ENCODE assay signal across 24 cellular contexts in genomic region chr3:42698911-42699230, GRCh38. TPM values are rescaled to one million over a fixed set of nuclear protein-coding genes. Genes with fewer than 3 reads are reported as not detected.
DNase-seq lines count a peak whose midpoint lies in the region; ATAC-seq, FAIRE-seq and TF ChIP-seq lines count a peak whose summit lies in the region.
"Had no signal": no experiment of that assay in that cellular context is flagged by ENCODE, and none has a peak within 500 bp of the region (broad histone marks: within the 10 kb centered on the region; RNA-seq: fewer than 3 reads in every experiment).

No MANE protein-coding gene starts in this region.

- peak; percentile 52 to 79 for ATAC-seq in activated T-cell treated with anti-CD3 and anti-CD28 coated beads, Interleukin-2, amount 50 U/mL, for 72 hours (replicated peaks in 1 of 2)
- ATAC-seq in right lobe of liver, result peak; percentile 8 to 50 (median 36)
- ATAC-seq: heart right ventricle had no signal

- H3K27me3 Mint-ChIP-seq in activated T-cell treated with anti-CD3 and anti-CD28 coated beads, Interleukin-2, amount 50 U/mL, for 72 hours (ENCODE audit: low read depth), result peaks cover 9% of the 10 kb centered on the region
- H3K27me3 Mint-ChIP-seq in activated CD4-positive, alpha-beta memory T cell treated with anti-CD3 and anti-CD28 coated beads, Interleukin-2, amount 10 ng/mL, durations not matched to agents 7 days and 5 days, result peaks cover 4% of the 10 kb centered on the region
- H3K27me3 Mint-ChIP-seq: activated naive CD8-positive, alpha-beta T cell had no signal

- no peak overlapping the region for H3K4me3 ChIP-seq in right lobe of liver
- H3K4me3 ChIP-seq: breast epithelium, skin epidermis had no signal

- TF ChIP-seq CTCF in right lobe of liver (IDR thresholded peaks at IDR 0.05), result no peak

- no peaks in the 10 kb centered on the region for H3K9me3 Mint-ChIP-seq in activated T-cell treated with anti-CD3 and anti-CD28 coated beads, Interleukin-2, amount 50 U/mL, for 72 hours
- no peaks in the 10 kb centered on the region for H3K9me3 Mint-ChIP-seq in activated CD4-positive, alpha-beta memory T cell treated with anti-CD3 and anti-CD28 coated beads, Interleukin-2, amount 10 ng/mL, durations not matched to agents 7 days and 5 days
- H3K9me3 Mint-ChIP-seq: IgD-negative memory B cell had no signal

- no peak overlapping the region for H3K4me3 Mint-ChIP-seq in activated T-cell treated with anti-CD3 and anti-CD28 coated beads, Interleukin-2, amount 50 U/mL, for 72 hours
- H3K4me3 Mint-ChIP-seq in activated CD4-positive, alpha-beta memory T cell treated with anti-CD3 and anti-CD28 coated beads, Interleukin-2, amount 10 ng/mL, durations not matched to agents 7 days and 5 days, result no peak overlapping the region
- H3K4me3 Mint-ChIP-seq: activated naive CD8-positive, alpha-beta T cell; IgD-negative memory B cell had no signal

- no peak overlapping the region for H3K27ac Mint-ChIP-seq in activated T-cell treated with anti-CD3 and anti-CD28 coated beads, Interleukin-2, amount 50 U/mL, for 72 hours
- H3K27ac Mint-ChIP-seq in activated CD4-positive, alpha-beta memory T cell treated with anti-CD3 and anti-CD28 coated beads, Interleukin-2, amount 10 ng/mL, durations not matched to agents 7 days and 5 days, result no peak overlapping the region
- H3K27ac Mint-ChIP-seq: activated naive CD8-positive, alpha-beta T cell; IgD-negative memory B cell had no signal

- CTCF ChIA-PET in activated CD4-positive, alpha-beta memory T cell treated with anti-CD3 and anti-CD28 coated beads, Interleukin-2, amount 10 ng/mL, durations not matched to agents 7 days and 5 days (lab: Charles Lee), result interaction anchor here (0.7 kb wide), 1 partner anchor 57 kb away, joined by 3 read pairs; no protein-coding TSS in a partner anchor

- H3K4me1 ChIP-seq in right lobe of liver, result no peaks in the 10 kb centered on the region
- H3K4me1 ChIP-seq: breast epithelium had no signal

- H3K27ac ChIP-seq in right lobe of liver (no peak overlapping the region), substantia nigra (ENCODE audit: low read depth, low read length, poor library complexity, severe bottlenecking) (peak overlapping the region; percentile 65)
- H3K27ac ChIP-seq: breast epithelium, skin epidermis had no signal

- in situ Hi-C loops in ACHN (cut with HindIII; ENCODE audit: low pct_ligation_motif_present, low pct_unique_long_range_greater_than_20kb, low sequenced_read_pairs), result no loop called here

- POLR2A ChIA-PET in activated CD4-positive, alpha-beta memory T cell treated with anti-CD3 and anti-CD28 coated beads, Interleukin-2, amount 10 ng/mL, durations not matched to agents 7 days and 5 days (lab: Charles Lee), result no interaction called here

- no peaks in the 10 kb centered on the region for H3K36me3 Mint-ChIP-seq in activated T-cell treated with anti-CD3 and anti-CD28 coated beads, Interleukin-2, amount 50 U/mL, for 72 hours (ENCODE audit: insufficient read depth in 2 of 2)
- no peaks in the 10 kb centered on the region for H3K36me3 Mint-ChIP-seq in activated CD4-positive, alpha-beta memory T cell treated with anti-CD3 and anti-CD28 coated beads, Interleukin-2, amount 10 ng/mL, durations not matched to agents 7 days and 5 days (ENCODE audit: low read depth)
- H3K36me3 Mint-ChIP-seq: activated naive CD8-positive, alpha-beta T cell; IgD-negative memory B cell had no signal

- FAIRE-seq in GM12891 (lab: Jason Lieb, UNC), result no peak

- H3K27me3 ChIP-seq in right lobe of liver, result no peaks in the 10 kb centered on the region
- H3K27me3 ChIP-seq: breast epithelium, heart right ventricle had no signal

- TF ChIP-seq POLR2A in right lobe of liver (IDR thresholded peaks at IDR 0.05) (no peak), GM12891 (IDR thresholded peaks at IDR 0.05; ENCODE audit: low read depth, low read length) (no peak)

- DNase-seq in activated T-cell treated with anti-CD3 and anti-CD28 coated beads, Interleukin-2, amount 50 U/mL, for 72 hours, result peak; percentile 24 to 43
- DNase-seq in activated T-cell treated with anti-CD3 and anti-CD28 coated beads for 4 hours (no peak), right lobe of liver (no peak), substantia nigra (lab: John Stamatoyannopoulos, UW) (no peak), ACHN (no peak), COR-L47 (lab: John Stamatoyannopoulos, UW) (no peak), GM12891 (ENCODE audit: insufficient read length, low spot score) (no peak)
- DNase-seq in activated CD4-positive, alpha-beta memory T cell treated with anti-CD3 and anti-CD28 coated beads, Interleukin-2, amount 10 ng/mL, durations not matched to agents 7 days and 5 days, result peak; percentile 51
- DNase-seq: EL; heart right ventricle; NCI-H1092 treated with DMSO at 0.1 percent for 48 hours; NCI-H2171 treated with DMSO at 0.1 percent for 48 hours; NCI-H82; nucleus accumbens; stimulated activated CD4-positive, alpha-beta T cell treated with anti-CD3 and anti-CD28 coated beads, Interleukin-4, amount 100 ng/mL, for 4 hours; SW 1271 had no signal

- peaks cover 9% of the 10 kb centered on the region for H3K4me1 Mint-ChIP-seq in activated T-cell treated with anti-CD3 and anti-CD28 coated beads, Interleukin-2, amount 50 U/mL, for 72 hours (ENCODE audit: low read depth)
- H3K4me1 Mint-ChIP-seq in activated CD4-positive, alpha-beta memory T cell treated with anti-CD3 and anti-CD28 coated beads, Interleukin-2, amount 10 ng/mL, durations not matched to agents 7 days and 5 days, result peaks cover 22% of the 10 kb centered on the region

- H3K36me3 ChIP-seq in right lobe of liver, result no peaks in the 10 kb centered on the region
- H3K36me3 ChIP-seq: breast epithelium had no signal

- no peaks in the 10 kb centered on the region for H3K9me3 ChIP-seq in right lobe of liver
- H3K9me3 ChIP-seq: breast epithelium, heart right ventricle had no signal

- intact Hi-C loops in right lobe of liver (cut with DNase I), result no loop called here

- 18% methylated on average over 3 of the region's 9 CpGs for WGBS in right lobe of liver (ENCODE audit: insufficient coverage, low coverage, low lambda C conversion rate, missing lambda C conversion rate)

TF ChIP-seq in GM12891, 5 proteins besides CTCF, POLR2A, EP300 and RAD21:
- TF ChIP-seq POU2F2 (IDR thresholded peaks at IDR 0.05; ENCODE audit: low read depth, low read length) (no peak), SPI1 (IDR thresholded peaks at IDR 0.05; ENCODE audit: low read depth, low read length) (no peak)
TF ChIP-seq in GM12891: peak in this region for 0.

RNA-seq across cellular contexts. Expression of gene HHATL, which starts 3.7 kb away (rescaled TPM):
- not detected for total RNA-seq in activated T-cell treated with anti-CD3 and anti-CD28 coated beads, Interleukin-2, amount 50 U/mL, for 72 hours
- total RNA-seq in activated CD4-positive, alpha-beta memory T cell treated with anti-CD3 and anti-CD28 coated beads, Interleukin-2, amount 10 ng/mL, durations not matched to agents 7 days and 5 days, result under 1 TPM in 1 of 2 experiments, not detected in 1; 0.25 TPM
- total RNA-seq in right lobe of liver, result 1 to 10 TPM in 1 of 6 experiments, under 1 TPM in 2, not detected in 3; 0.29 to 1.0 (median 0.60) TPM
- polyA plus RNA-seq in GM12891 (2012; ENCODE audit: low read depth, missing spikeins), result not detected
- total RNA-seq: fibroblast of lung, mononuclear cell, RPMI7951 had no signal
- polyA plus RNA-seq: AG04450, fibroblast of lung, IgD-negative memory B cell had no signal

RNA-seq across cellular contexts. Expression of gene KLHL40, which starts 13.5 kb away (rescaled TPM):
- not detected for total RNA-seq in activated T-cell treated with anti-CD3 and anti-CD28 coated beads, Interleukin-2, amount 50 U/mL, for 72 hours
- not detected for total RNA-seq in activated CD4-positive, alpha-beta memory T cell treated with anti-CD3 and anti-CD28 coated beads, Interleukin-2, amount 10 ng/mL, durations not matched to agents 7 days and 5 days
- under 1 TPM in 2 of 6 experiments, not detected in 4; 0.19 to 0.68 TPM for total RNA-seq in right lobe of liver
- not detected for polyA plus RNA-seq in GM12891 (2012; ENCODE audit: low read depth, missing spikeins)
- total RNA-seq: breast epithelium, fibroblast of lung, mononuclear cell, RPMI7951 had no signal
- polyA plus RNA-seq: AG04450, fibroblast of lung, IgD-negative memory B cell had no signal

RNA-seq across cellular contexts. Expression of gene ZBTB47, which starts 45.4 kb away (rescaled TPM):
- under 1 TPM; 0.55 to 0.69 TPM for total RNA-seq in activated T-cell treated with anti-CD3 and anti-CD28 coated beads, Interleukin-2, amount 50 U/mL, for 72 hours
- 1 to 10 TPM in 1 of 2 experiments, under 1 TPM in 1; 0.93 to 1.1 TPM for total RNA-seq in activated CD4-positive, alpha-beta memory T cell treated with anti-CD3 and anti-CD28 coated beads, Interleukin-2, amount 10 ng/mL, durations not matched to agents 7 days and 5 days
- 1 to 10 TPM; 2.2 to 8.9 (median 4.9) TPM for total RNA-seq in right lobe of liver
- polyA plus RNA-seq in GM12891 (2012; ENCODE audit: low read depth, missing spikeins), result 0.22 TPM

Comparison
In these comparisons a context has a peak if more than half of its experiments do, and no peak if none do; other contexts are left out.
1. DNase-seq: peak in activated T-cell treated with anti-CD3 and anti-CD28 coated beads, Interleukin-2, amount 50 U/mL, for 72 hours (2 of 2) and activated CD4-positive, alpha-beta memory T cell treated with anti-CD3 and anti-CD28 coated beads, Interleukin-2, amount 10 ng/mL, durations not matched to agents 7 days and 5 days (single experiment); none in activated T-cell treated with anti-CD3 and anti-CD28 coated beads for 4 hours (single experiment), right lobe of liver (0 of 3), substantia nigra (0 of 49), ACHN (single experiment), COR-L47 (single experiment) and GM12891 (single experiment).